19 cellular contexts compared by ENCODE assay signal in genomic region chr2:49003206-49003605, GRCh38.
"Had no signal": no experiment of that assay in that cellular context is flagged by ENCODE, and none has a peak within 500 bp of the region (broad histone marks: within the 10 kb centered on the region; RNA-seq: fewer than 3 reads in every experiment).

No MANE protein-coding gene starts in this region.

- H3K27me3 Mint-ChIP-seq: activated CD4-positive, alpha-beta T cell treated with anti-CD3 and anti-CD28 coated beads, Interleukin-2, amount 10 ng/mL, durations not matched to agents 24 days and 14 days; activated naive CD4-positive, alpha-beta T cell treated with anti-CD3 and anti-CD28 coated beads, Interleukin-2, amount 10 ng/mL, durations not matched to agents 7 days and 5 days; activated naive CD8-positive, alpha-beta T cell treated with anti-CD3 and anti-CD28 coated beads, Interleukin-2, amount 50 U/mL, for 24 hours; memory B cell; stimulated activated naive B cell treated with anti-CD40 and anti-IgM and Interleukin-4, amounts not matched to agents 10 μg/mL and 1 μg/mL and 100 μg/mL, for 72 hours had no signal

- H3K9me3 ChIP-seq: ascending aorta, mucosa of descending colon, ovary, right lobe of liver, thyroid gland had no signal

- H3K4me3 ChIP-seq: ascending aorta, coronary artery, heart right ventricle, mucosa of descending colon, ovary, right lobe of liver, spleen, thyroid gland had no signal

- H3K4me1 ChIP-seq: ascending aorta, right lobe of liver, thyroid gland had no signal

- H3K27me3 ChIP-seq: ascending aorta, heart right ventricle, ovary, right lobe of liver, spleen, thyroid gland had no signal

- H3K4me3 Mint-ChIP-seq: activated CD4-positive, alpha-beta T cell treated with anti-CD3 and anti-CD28 coated beads, Interleukin-2, amount 10 ng/mL, durations not matched to agents 24 days and 14 days; activated naive CD4-positive, alpha-beta T cell treated with anti-CD3 and anti-CD28 coated beads, Interleukin-2, amount 10 ng/mL, durations not matched to agents 7 days and 5 days; activated naive CD8-positive, alpha-beta T cell treated with anti-CD3 and anti-CD28 coated beads, Interleukin-2, amount 50 U/mL, for 24 hours; activated T-cell treated with anti-CD3 and anti-CD28 coated beads, Interleukin-2, amount 50 U/mL, for 4 hours; immature natural killer cell; memory B cell; naive thymus-derived CD8-positive, alpha-beta T cell; stimulated activated naive B cell treated with anti-CD40 and anti-IgM and Interleukin-4, amounts not matched to agents 10 μg/mL and 1 μg/mL and 100 μg/mL, for 72 hours had no signal

- H3K36me3 Mint-ChIP-seq: activated naive CD4-positive, alpha-beta T cell treated with anti-CD3 and anti-CD28 coated beads, Interleukin-2, amount 10 ng/mL, durations not matched to agents 7 days and 5 days; immature natural killer cell; memory B cell; naive thymus-derived CD8-positive, alpha-beta T cell; stimulated activated naive B cell treated with anti-CD40 and anti-IgM and Interleukin-4, amounts not matched to agents 10 μg/mL and 1 μg/mL and 100 μg/mL, for 72 hours had no signal

- H3K27ac Mint-ChIP-seq: activated CD4-positive, alpha-beta T cell treated with anti-CD3 and anti-CD28 coated beads, Interleukin-2, amount 10 ng/mL, durations not matched to agents 24 days and 14 days; activated naive CD4-positive, alpha-beta T cell treated with anti-CD3 and anti-CD28 coated beads, Interleukin-2, amount 10 ng/mL, durations not matched to agents 7 days and 5 days; activated naive CD8-positive, alpha-beta T cell treated with anti-CD3 and anti-CD28 coated beads, Interleukin-2, amount 50 U/mL, for 24 hours; immature natural killer cell; naive thymus-derived CD8-positive, alpha-beta T cell; stimulated activated naive B cell treated with anti-CD40 and anti-IgM and Interleukin-4, amounts not matched to agents 10 μg/mL and 1 μg/mL and 100 μg/mL, for 72 hours had no signal

- H3K9me3 Mint-ChIP-seq: activated CD4-positive, alpha-beta T cell treated with anti-CD3 and anti-CD28 coated beads, Interleukin-2, amount 10 ng/mL, durations not matched to agents 24 days and 14 days; activated naive CD4-positive, alpha-beta T cell treated with anti-CD3 and anti-CD28 coated beads, Interleukin-2, amount 10 ng/mL, durations not matched to agents 7 days and 5 days; activated naive CD8-positive, alpha-beta T cell treated with anti-CD3 and anti-CD28 coated beads, Interleukin-2, amount 50 U/mL, for 24 hours; activated T-cell treated with anti-CD3 and anti-CD28 coated beads, Interleukin-2, amount 50 U/mL, for 4 hours had no signal

- H3K4me1 Mint-ChIP-seq: activated CD4-positive, alpha-beta T cell treated with anti-CD3 and anti-CD28 coated beads, Interleukin-2, amount 10 ng/mL, durations not matched to agents 24 days and 14 days; activated naive CD4-positive, alpha-beta T cell treated with anti-CD3 and anti-CD28 coated beads, Interleukin-2, amount 10 ng/mL, durations not matched to agents 7 days and 5 days; activated naive CD8-positive, alpha-beta T cell treated with anti-CD3 and anti-CD28 coated beads, Interleukin-2, amount 50 U/mL, for 24 hours; immature natural killer cell; naive thymus-derived CD8-positive, alpha-beta T cell had no signal

- H3K27ac ChIP-seq: ascending aorta, coronary artery, heart right ventricle, ovary, right lobe of liver, thyroid gland had no signal

- H3K36me3 ChIP-seq: ascending aorta, heart right ventricle, ovary, right lobe of liver, spleen, thyroid gland had no signal

- DNase-seq: activated CD4-positive, alpha-beta T cell treated with anti-CD3 and anti-CD28 coated beads, Interleukin-2, amount 10 ng/mL, durations not matched to agents 24 days and 14 days; activated CD8-positive, alpha-beta memory T cell treated with anti-CD3 and anti-CD28 coated beads, Interleukin-2, amount 50 U/mL, for 4 hours; activated effector memory CD4-positive, alpha-beta T cell treated with Interleukin-2 at 50 U/mL for 16 hours; activated naive CD4-positive, alpha-beta T cell treated with anti-CD3 and anti-CD28 coated beads, Interleukin-2, amount 10 ng/mL, durations not matched to agents 7 days and 5 days; activated naive CD8-positive, alpha-beta T cell treated with anti-CD3 and anti-CD28 coated beads, Interleukin-2, amount 50 U/mL, for 24 hours; activated T-cell treated with anti-CD3 and anti-CD28 coated beads, Interleukin-2, amount 50 U/mL, for 4 hours; heart right ventricle; immature natural killer cell; mucosa of descending colon; naive thymus-derived CD8-positive, alpha-beta T cell; ovary; right lobe of liver; spleen; stimulated activated naive B cell treated with anti-CD40 and anti-IgM and Interleukin-4, amounts not matched to agents 10 μg/mL and 1 μg/mL and 100 μg/mL, for 72 hours; T1000; thyroid gland had no signal
